Comparison of ENCODE assay signal across 12 cellular contexts in genomic region chr11:124718801-124719200, GRCh38. TPM values are rescaled to one million over a fixed set of nuclear protein-coding genes. Genes with fewer than 3 reads are reported as not detected.
A peak's percentile ranks its signal among the peaks of the same experiment; 100 is the strongest.
DNase-seq lines count a peak whose midpoint lies in the region; ATAC-seq, FAIRE-seq and TF ChIP-seq lines count a peak whose summit lies in the region.
"Had no signal": no experiment of that assay in that cellular context is flagged by ENCODE, and none has a peak within 500 bp of the region (broad histone marks: within the 10 kb centered on the region; RNA-seq: fewer than 3 reads in every experiment).

No MANE protein-coding gene starts in this region.

- no peaks in the 10 kb centered on the region for H3K36me3 ChIP-seq in Loucy (ENCODE audit: insufficient read depth, low read length)
- H3K36me3 ChIP-seq in psoas muscle (ENCODE audit: insufficient read depth in 1 of 2, low read depth in 1 of 2): no peaks in the 10 kb centered on the region
- H3K36me3 ChIP-seq: ovary had no signal

- 67% methylated on average over 14 of the region's 14 CpGs for WGBS in A549 (ENCODE audit: missing lambda C conversion rate)
- 50 to 59% (median 52%) methylated on average over 14 of the region's 14 CpGs for WGBS in psoas muscle, 3 donors

- TF ChIP-seq EP300 in A549 (IDR thresholded peaks at IDR 0.05): no peak

- TF ChIP-seq CTCF in A549 (IDR thresholded peaks at IDR 0.05) (no peak), Loucy (conservative IDR thresholded peaks at IDR 0.05; ENCODE audit: low read length) (no peak), psoas muscle (IDR thresholded peaks at IDR 0.05) (no peak), GM10248 (IDR thresholded peaks at IDR 0.05; ENCODE audit: control extremely low read depth, extremely low read depth, low read depth, missing control alignments) (no peak)

- POLR2A ChIA-PET in A549 (lab: Yijun Ruan, JAX): no interaction called here
- POLR2A ChIA-PET in GM10248 (lab: Yijun Ruan, JAX): no interaction called here

- H3K9me3 ChIP-seq in A549: no peaks in the 10 kb centered on the region
- H3K9me3 ChIP-seq in Loucy (ENCODE audit: insufficient read depth, low read depth, low read length): no peaks in the 10 kb centered on the region
- H3K9me3 ChIP-seq in iPS-18c (ENCODE audit: control insufficient read depth, insufficient read depth, low read length): no peaks in the 10 kb centered on the region
- H3K9me3 ChIP-seq in psoas muscle: no peaks in the 10 kb centered on the region
- H3K9me3 ChIP-seq: ovary had no signal

- ATAC-seq in A549 (no peak; a peak in 1 of 6 replicates), psoas muscle (no peak)

- no peak for TF ChIP-seq RAD21 in A549 (conservative IDR thresholded peaks at IDR 0.05 in 1 of 2, IDR thresholded peaks at IDR 0.05 in 1 of 2)

- H3K27me3 ChIP-seq in Loucy (ENCODE audit: insufficient read depth, low read length, poor library complexity, severe bottlenecking) (peaks cover 12% of the 10 kb centered on the region), psoas muscle (ENCODE audit: insufficient read depth in 3 of 3, low read length in 2 of 3) (peaks cover 0 to 71% (median 4%) of the 10 kb centered on the region in 3 donors)
- H3K27me3 ChIP-seq: ovary had no signal

- H3K27ac ChIP-seq in A549: no peak overlapping the region
- H3K27ac ChIP-seq in psoas muscle: no peak overlapping the region
- H3K27ac ChIP-seq: PC-9 had no signal

- no peaks in the 10 kb centered on the region for H3K9me2 ChIP-seq in Loucy (replicated peaks; ENCODE audit: low read depth, low read length)

- H3K4me2 ChIP-seq in A549 (peak overlapping the region; percentile 81; the same call in 2 of the 3 replicates), Loucy (ENCODE audit: low read depth, low read length, poor library complexity, severe bottlenecking) (peak overlapping the region; percentile 79)
- H3K4me2 ChIP-seq: PC-9 had no signal

- DNase-seq in A549 (ENCODE audit: low read depth in 1 of 2, low spot score in 1 of 2) (no peak), psoas muscle (no peak), AML-193 (lab: John Stamatoyannopoulos, UW) (no peak), GM10248 (ENCODE audit: extremely low spot score) (no peak)
- DNase-seq: NCI-H2227 treated with DMSO at 0.1 percent for 48 hours, PC-9 had no signal

- H3K9ac ChIP-seq in Loucy (ENCODE audit: low read depth, low read length, poor library complexity, severe bottlenecking): no peak overlapping the region

- CTCF ChIA-PET in A549 (lab: Yijun Ruan, JAX) (interaction anchor here (1.0 kb wide), 1 partner anchor 75 kb away, joined by 3 read pairs; no protein-coding TSS in a partner anchor), GM10248 (lab: Yijun Ruan, JAX) (interaction anchor here (1.4 kb wide), 1 partner anchor 27 kb away, joined by 3 read pairs; no protein-coding TSS in a partner anchor)

- H3K4me3 ChIP-seq in A549 (peak overlapping the region; percentile 36; the same call in 1 of the 3 replicates), Loucy (ENCODE audit: low read length, poor library complexity, severe bottlenecking) (no peak overlapping the region), iPS-18c (ENCODE audit: insufficient read depth, low read depth, low read length) (peak overlapping the region; percentile 45; the same call in 1 of the 2 replicates), psoas muscle (no peak overlapping the region)
- H3K4me3 ChIP-seq: PC-9 had no signal

- no peaks in the 10 kb centered on the region for H3F3A ChIP-seq in Loucy (ENCODE audit: low read depth)

- H3K79me2 ChIP-seq in Loucy (ENCODE audit: insufficient read depth, low read length): no peaks in the 10 kb centered on the region

- H2AFZ ChIP-seq in Loucy (ENCODE audit: low read length): no peak overlapping the region
- H2AFZ ChIP-seq: PC-9 had no signal

- no peak for FAIRE-seq in A549 (lab: Jason Lieb, UNC)
- FAIRE-seq: GM12891, urothelium cell line had no signal

- intact Hi-C loops in psoas muscle (cut with DNase I): no loop called here

- no peaks in the 10 kb centered on the region for H3K4me1 ChIP-seq in A549
- H3K4me1 ChIP-seq in Loucy (ENCODE audit: insufficient read depth, low read length, poor library complexity, severe bottlenecking): peaks cover 33% of the 10 kb centered on the region
- H3K4me1 ChIP-seq in psoas muscle: no peaks in the 10 kb centered on the region

- H4K20me1 ChIP-seq in Loucy (ENCODE audit: insufficient read depth, low read length, poor library complexity, severe bottlenecking): no peaks in the 10 kb centered on the region

- no peak for TF ChIP-seq POLR2A in A549 (IDR thresholded peaks at IDR 0.05; ENCODE audit: low read length)

TF ChIP-seq in A549, 52 proteins besides CTCF, POLR2A, EP300 and RAD21:
- TF ChIP-seq CEBPB (IDR thresholded peaks at IDR 0.05) (no peak), NFE2L2 (conservative IDR thresholded peaks at IDR 0.05; ENCODE audit: low read length) (no peak)

RNA-seq across cellular contexts. Expression of gene NRGN, which starts 20.9 kb away (rescaled TPM):
- 1.2 and 1.6 TPM in 2 replicates for polyA plus RNA-seq in A549 (2011; rRNA removed)
- polyA plus RNA-seq in A549 (2012; cell fraction: cytosol; rRNA removed): 9.5 and 10.0 TPM in 2 replicates
- 6.6 and 8.3 TPM in 2 replicates for polyA plus RNA-seq in A549 (2012; cell fraction: nucleus; rRNA removed)
- polyA plus RNA-seq in A549 (2017; fragmentation: RNase III; extraction: RNeasy Plus Mini Kit Qiagen cat#74134 plus additional on column Dnase treatment): 3.3 to 3.5 TPM (median 3.4 TPM) in 3 replicates
- 2.2 and 3.4 TPM in 2 replicates for polyA minus RNA-seq in A549 (2011; rRNA and poly(A)+ RNA removed)
- 1 to 10 TPM in 2 of 4 donors, under 1 TPM in 2; 0.89 to 2.1 (median 1.2) TPM for total RNA-seq in psoas muscle
- polyA plus RNA-seq in psoas muscle: 1 to 10 TPM in 2 of 3 donors, under 1 TPM in 1; 0.69 to 1.7 (median 1.0) TPM

RNA-seq across cellular contexts. Expression of gene VSIG2, which starts 33.3 kb away (rescaled TPM):
- polyA plus RNA-seq in A549 (2011; rRNA removed) (not detected in 2 replicates), A549 (2017; fragmentation: RNase III; extraction: RNeasy Plus Mini Kit Qiagen cat#74134 plus additional on column Dnase treatment) (not detected in 3 replicates), psoas muscle (under 1 TPM; 0.15 to 0.36 (median 0.17) TPM)
- polyA plus RNA-seq in A549 (2012; cell fraction: cytosol; rRNA removed): 0.03 TPM in 1 of 2 replicates, not detected in the other
- 0.12 and 0.27 TPM in 2 replicates for polyA plus RNA-seq in A549 (2012; cell fraction: nucleus; rRNA removed)
- 0.19 TPM in 1 of 2 replicates, not detected in the other for polyA minus RNA-seq in A549 (2011; rRNA and poly(A)+ RNA removed)
- under 1 TPM; 0.30 to 0.58 (median 0.37) TPM for total RNA-seq in psoas muscle
- total RNA-seq: activated T-helper 2 cell treated with anti-CD3 and anti-CD28 coated beads, Interferon-gamma antibody, Interleukin-2, Interleukin-4, amounts not matched to agents 10 μg/mL and 5 μg/mL and 100 μg/mL, durations not matched to agents 14 hours and 24 hours and 36 hours had no signal

RNA-seq across cellular contexts. Expression of gene ESAM, which starts 43.3 kb away (rescaled TPM):
- polyA plus RNA-seq in A549 (2011; rRNA removed) (11.7 and 14.5 TPM in 2 replicates), A549 (2017; fragmentation: RNase III; extraction: RNeasy Plus Mini Kit Qiagen cat#74134 plus additional on column Dnase treatment) (6.2 to 9.1 TPM (median 6.8 TPM) in 3 replicates), psoas muscle (10 to 100 TPM; 18.4 to 37.2 (median 26.2) TPM)
- polyA plus RNA-seq in A549 (2012; cell fraction: cytosol; rRNA removed): 13.9 and 18.5 TPM in 2 replicates
- polyA plus RNA-seq in A549 (2012; cell fraction: nucleus; rRNA removed): 25.8 and 28.9 TPM in 2 replicates
- polyA minus RNA-seq in A549 (2011; rRNA and poly(A)+ RNA removed): 7.6 and 11.0 TPM in 2 replicates
- 10 to 100 TPM; 20.1 to 35.5 (median 28.8) TPM for total RNA-seq in psoas muscle

RNA-seq across cellular contexts. Expression of gene SPA17, which starts 45.1 kb away (rescaled TPM):
- polyA plus RNA-seq in A549 (2011; rRNA removed) (15.8 and 23.8 TPM in 2 replicates), A549 (2017; fragmentation: RNase III; extraction: RNeasy Plus Mini Kit Qiagen cat#74134 plus additional on column Dnase treatment) (27.1 to 36.6 TPM (median 27.3 TPM) in 3 replicates), psoas muscle (1 to 10 TPM in 2 of 3 donors, under 1 TPM in 1; 0.87 to 3.6 (median 2.8) TPM)
- polyA plus RNA-seq in A549 (2012; cell fraction: cytosol; rRNA removed): 6.2 and 8.1 TPM in 2 replicates
- polyA plus RNA-seq in A549 (2012; cell fraction: nucleus; rRNA removed): 1.7 and 2.6 TPM in 2 replicates
- 6.6 and 8.6 TPM in 2 replicates for polyA minus RNA-seq in A549 (2011; rRNA and poly(A)+ RNA removed)
- 1 to 10 TPM in 1 of 4 donors, under 1 TPM in 3; 0.32 to 1.1 (median 0.73) TPM for total RNA-seq in psoas muscle

RNA-seq across cellular contexts. Expression of gene SIAE, which starts 45.3 kb away (rescaled TPM):
- 23.2 and 28.5 TPM in 2 replicates for polyA plus RNA-seq in A549 (2011; rRNA removed)
- polyA plus RNA-seq in A549 (2012; cell fraction: cytosol; rRNA removed): 5.4 and 6.4 TPM in 2 replicates
- 9.1 and 11.4 TPM in 2 replicates for polyA plus RNA-seq in A549 (2012; cell fraction: nucleus; rRNA removed)
- 10.3 to 12.6 TPM (median 10.4 TPM) in 3 replicates for polyA plus RNA-seq in A549 (2017; fragmentation: RNase III; extraction: RNeasy Plus Mini Kit Qiagen cat#74134 plus additional on column Dnase treatment)
- polyA minus RNA-seq in A549 (2011; rRNA and poly(A)+ RNA removed): 10.3 and 13.7 TPM in 2 replicates
- 10 to 100 TPM; 15.7 to 21.8 (median 19.1) TPM for total RNA-seq in psoas muscle
- polyA plus RNA-seq in psoas muscle: 10 to 100 TPM in 2 of 3 donors, 1 to 10 TPM in 1; 9.1 to 15.7 (median 12.8) TPM

Comparison
In these comparisons a context has a peak if more than half of its experiments do, and no peak if none do; other contexts are left out.
1. H3K4me3 ChIP-seq: peak in A549 (single experiment) and iPS-18c (single experiment); none in Loucy (single experiment) and psoas muscle (single experiment).